11 cellular contexts compared by ENCODE assay signal in the genomic region with DNA sequence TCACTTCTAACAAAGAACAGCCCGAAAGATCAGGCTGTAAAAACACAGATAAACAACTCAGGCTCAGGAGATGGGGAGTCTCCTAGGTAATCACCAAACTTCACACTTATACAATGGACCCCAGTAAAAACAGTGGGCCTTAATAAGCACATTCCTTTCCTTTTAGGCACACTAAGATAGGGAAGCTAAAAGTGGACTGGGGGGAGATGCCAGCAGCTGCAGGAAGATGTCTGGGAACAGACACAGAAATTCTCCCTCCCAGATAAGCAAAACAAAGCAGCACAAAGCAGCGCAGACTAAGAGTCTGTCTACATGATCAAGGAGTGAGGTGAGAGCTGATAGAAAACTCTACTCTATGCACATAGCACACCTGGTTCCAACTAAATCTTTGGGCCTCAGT. TPM values are rescaled to one million over a fixed set of nuclear protein-coding genes. Genes with fewer than 3 reads are reported as not detected.
DNase-seq lines count a peak whose midpoint lies in the region; ATAC-seq and TF ChIP-seq lines count a peak whose summit lies in the region.
"Had no signal": no experiment of that assay in that cellular context is flagged by ENCODE, and none has a peak within 500 bp of the region (broad histone marks: within the 10 kb centered on the region; RNA-seq: fewer than 3 reads in every experiment).

No MANE protein-coding gene starts in this region.

- H3K27me3 ChIP-seq in MG63 (no peaks in the 10 kb centered on the region), thoracic aorta (replicated peaks; ENCODE audit: insufficient read depth) (no peaks in the 10 kb centered on the region)

- H3K9me3 ChIP-seq in MG63 (no peaks in the 10 kb centered on the region; the same call in 1 of the 2 replicates), thoracic aorta (no peaks in the 10 kb centered on the region)

- H3K36me3 ChIP-seq in MG63 (no peaks in the 10 kb centered on the region), thoracic aorta (no peaks in the 10 kb centered on the region)

- peak overlapping the region; percentile 85 to 88 for H3K27ac ChIP-seq in thoracic aorta

- H3K4me3 ChIP-seq in MG63 (peak overlapping the region; percentile 38), cardiac fibroblast (replicated peaks in 1 of 2; ENCODE audit: low read depth in 2 of 2, low read length in 2 of 2) (peak overlapping the region in 1 of 2 donors; percentile 39), thoracic aorta (peak overlapping the region; percentile 62)

- ATAC-seq in thoracic aorta (ENCODE audit: insufficient number of reproducible peaks, low FRiP score, low read depth), result no peak

- TF ChIP-seq CTCF in cardiac fibroblast (IDR thresholded peaks at IDR 0.05; ENCODE audit: low read depth, low read length) (no peak), thoracic aorta (IDR thresholded peaks at IDR 0.05) (no peak)

- peaks cover 15 to 45% of the 10 kb centered on the region in 2 donors for H3K4me1 ChIP-seq in thoracic aorta (ENCODE audit: control insufficient read depth in 1 of 2, low read depth in 2 of 2)

- DNase-seq in MG63 (peak; percentile 35), cardiac fibroblast (ENCODE audit: low read depth in 2 of 2) (peak; percentile 40 to 77), islet precursor cell (peak; percentile 75), thoracic aorta (ENCODE audit: low spot score) (no peak), DMS153 treated with DMSO at 0.1 percent for 48 hours (lab: John Stamatoyannopoulos, UW; ENCODE audit: unreplicated experiment) (no peak), ureter (ENCODE audit: low spot score) (no peak), NCI-H1436 (lab: John Stamatoyannopoulos, UW) (no peak)
- no peak for DNase-seq in stimulated activated CD4-positive, alpha-beta T cell treated with anti-CD3 and anti-CD28 coated beads, Interleukin-2, amount 100 ng/mL, for 24 hours
- DNase-seq: activated CD4-positive, alpha-beta T cell treated with anti-CD3 and anti-CD28 coated beads for 48 hours; DMS79; Kasumi-1 had no signal

RNA-seq across cellular contexts. Expression of a gene that starts 29.0 kb away (rescaled TPM):
- 6.8 and 7.4 TPM in 2 replicates for total RNA-seq in MG63 (2014; rRNA removed; shearing (Covaris generic); ENCODE audit: low replicate concordance)
- 10 to 100 TPM; 21.5 to 28.3 TPM for total RNA-seq in thoracic aorta
- 16.5 TPM for total RNA-seq in ureter

Comparison
In these comparisons a context has a peak if more than half of its experiments do, and no peak if none do; other contexts are left out.
1. DNase-seq: peak in MG63 (single experiment), cardiac fibroblast (2 of 2) and islet precursor cell (single experiment); none in thoracic aorta (single experiment), stimulated activated CD4-positive, alpha-beta T cell treated with anti-CD3 and anti-CD28 coated beads, Interleukin-2, amount 100 ng/mL, for 24 hours (0 of 2), DMS153 treated with DMSO at 0.1 percent for 48 hours (single experiment), ureter (single experiment) and NCI-H1436 (single experiment).